In the genomic region with DNA sequence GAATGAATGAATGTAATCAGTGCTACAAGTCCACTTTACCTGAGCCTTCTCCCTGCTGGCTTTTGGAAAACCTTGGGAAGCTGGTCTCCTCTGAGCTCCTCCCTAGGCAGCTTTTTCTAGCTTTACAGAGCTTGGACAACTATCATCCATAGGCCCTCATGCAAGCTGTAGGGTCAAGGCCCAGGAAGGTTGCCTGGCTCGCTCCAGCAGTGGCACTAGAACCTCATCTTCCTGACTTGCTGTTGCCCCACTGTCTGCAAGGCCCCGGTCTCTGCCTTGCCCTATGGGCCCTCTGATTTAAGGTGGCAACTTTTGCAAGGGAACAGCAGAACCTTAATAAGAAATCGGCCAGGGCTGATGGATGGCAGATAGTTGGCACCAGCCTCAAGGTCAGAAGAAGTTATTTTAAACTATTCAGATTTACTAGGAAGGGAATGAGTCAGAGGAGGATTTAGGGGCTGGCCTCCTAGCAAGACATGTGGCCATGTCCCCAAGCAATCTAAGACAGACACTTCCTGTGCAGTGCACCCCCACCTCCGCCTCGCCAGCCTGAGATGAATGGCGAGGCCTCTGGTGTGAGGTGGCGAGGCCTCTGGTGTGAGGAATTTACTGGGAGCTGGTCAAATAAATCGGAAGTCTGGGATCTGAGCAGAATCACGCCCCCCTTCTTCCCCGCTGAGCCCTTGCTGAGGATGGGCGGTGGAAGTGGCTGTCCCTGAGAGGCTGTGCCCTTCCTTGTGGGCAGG, we compare ENCODE assay signal across 19 cellular contexts.
DNase-seq lines count a peak whose midpoint lies in the region; TF ChIP-seq lines count a peak whose summit lies in the region.
"Had no signal": no experiment of that assay in that cellular context is flagged by ENCODE, and none has a peak within 500 bp of the region (broad histone marks: within the 10 kb centered on the region; RNA-seq: fewer than 3 reads in every experiment).

No MANE protein-coding gene starts in this region.

- no peak overlapping the region for H3K4me3 Mint-ChIP-seq in activated T-helper 2 cell treated with anti-CD3 and anti-CD28 coated beads, Interferon-gamma antibody, Interleukin-2, Interleukin-4, amounts not matched to agents 10 μg/mL and 5 μg/mL and 100 μg/mL, durations not matched to agents 14 hours and 24 hours and 36 hours (ENCODE audit: low read depth)
- H3K4me3 Mint-ChIP-seq: natural killer cell had no signal

- H2BK15ac ChIP-seq in mesendoderm (replicated peaks; ENCODE audit: low read depth) = no peak overlapping the region

- H3K9me3 ChIP-seq in testis = no peaks in the 10 kb centered on the region
- H3K9me3 ChIP-seq: SJSA1 had no signal

- no peak overlapping the region for H2BK5ac ChIP-seq in mesendoderm (ENCODE audit: low read length)

- no peak overlapping the region for H3K4ac ChIP-seq in mesendoderm (ENCODE audit: low read depth, low read length)

- H3K27me3 ChIP-seq in mesendoderm (ENCODE audit: insufficient read depth, low read length, poor library complexity) (no peaks in the 10 kb centered on the region), testis (no peaks in the 10 kb centered on the region)

- DNase-seq in AG10803 (ENCODE audit: low read depth) (peak; percentile 9), H4 (ENCODE audit: low spot score) (peak; percentile 67), amniotic epithelial cell (ENCODE audit: low read depth) (peak; percentile 37), mesendoderm (peak; percentile 29), LoVo (ENCODE audit: low spot score) (no peak), mucosa of gallbladder (ENCODE audit: low spot score) (no peak), testis (no peak)
- no peak for DNase-seq in activated T-helper 2 cell treated with anti-CD3 and anti-CD28 coated beads, Interferon-gamma antibody, Interleukin-2, Interleukin-4, amounts not matched to agents 10 μg/mL and 5 μg/mL and 100 μg/mL, durations not matched to agents 14 hours and 24 hours and 36 hours (ENCODE audit: low spot score)
- DNase-seq: activated CD4-positive, alpha-beta T cell treated with anti-CD3 and anti-CD28 coated beads for 4 hours; activated CD8-positive, alpha-beta memory T cell treated with anti-CD3 and anti-CD28 coated beads, Interleukin-2, amount 50 U/mL, for 4 hours; activated naive CD4-positive, alpha-beta T cell treated with Interleukin-2 at 50 U/mL for 16 hours; brain microvascular endothelial cell; COR-L47; GDM1; natural killer cell; NCI-H1930; NCI-H510A; T-helper 9 cell had no signal

- H3K4me3 ChIP-seq in AG10803 (ENCODE audit: low read length) = no peak overlapping the region
- no peak overlapping the region for H3K4me3 ChIP-seq in mesendoderm (ENCODE audit: low read length)
- H3K4me3 ChIP-seq in testis = no peak overlapping the region
- H3K4me3 ChIP-seq: SJSA1 had no signal

- no CpG with 5 or more reads among the region's 11 CpGs for WGBS in mesendoderm (ENCODE audit: extremely low coverage, insufficient coverage, low lambda C conversion rate)
- 63 to 75% methylated on average over 11 of the region's 11 CpGs for WGBS in testis, 2 donors

- H3K9ac ChIP-seq in mesendoderm (ENCODE audit: low read length) = no peak overlapping the region

- no peak overlapping the region for H3K18ac ChIP-seq in mesendoderm (ENCODE audit: low read length)

- no peak overlapping the region for H3K4me2 ChIP-seq in mesendoderm (ENCODE audit: low read length)

- H4K5ac ChIP-seq in mesendoderm (ENCODE audit: low read length) = no peak overlapping the region

- no peak overlapping the region for H2AK5ac ChIP-seq in mesendoderm (ENCODE audit: low read length)

- H3K9me3 Mint-ChIP-seq in activated T-helper 2 cell treated with anti-CD3 and anti-CD28 coated beads, Interferon-gamma antibody, Interleukin-2, Interleukin-4, amounts not matched to agents 10 μg/mL and 5 μg/mL and 100 μg/mL, durations not matched to agents 14 hours and 24 hours and 36 hours = no peaks in the 10 kb centered on the region
- H3K9me3 Mint-ChIP-seq: natural killer cell had no signal

- TF ChIP-seq CTCF in AG10803 (conservative IDR thresholded peaks at IDR 0.05; ENCODE audit: low read length) = no peak
- no peak for TF ChIP-seq CTCF in testis (IDR thresholded peaks at IDR 0.05)

- H3K79me1 ChIP-seq in mesendoderm (ENCODE audit: low read length) = no peaks in the 10 kb centered on the region

- no peaks in the 10 kb centered on the region for H3K79me2 ChIP-seq in mesendoderm (ENCODE audit: control insufficient read depth, insufficient read depth, low read length)

- H4K8ac ChIP-seq in mesendoderm (ENCODE audit: low read depth, low read length) = no peak overlapping the region

- no peaks in the 10 kb centered on the region for H3K36me3 Mint-ChIP-seq in activated T-helper 2 cell treated with anti-CD3 and anti-CD28 coated beads, Interferon-gamma antibody, Interleukin-2, Interleukin-4, amounts not matched to agents 10 μg/mL and 5 μg/mL and 100 μg/mL, durations not matched to agents 14 hours and 24 hours and 36 hours (ENCODE audit: low read depth)
- H3K36me3 Mint-ChIP-seq: natural killer cell had no signal

- H3K27ac Mint-ChIP-seq in activated T-helper 2 cell treated with anti-CD3 and anti-CD28 coated beads, Interferon-gamma antibody, Interleukin-2, Interleukin-4, amounts not matched to agents 10 μg/mL and 5 μg/mL and 100 μg/mL, durations not matched to agents 14 hours and 24 hours and 36 hours = no peak overlapping the region
- H3K27ac Mint-ChIP-seq: natural killer cell had no signal

- no peak overlapping the region for H3K23ac ChIP-seq in mesendoderm (ENCODE audit: low read length)

- no peaks in the 10 kb centered on the region for H3K4me1 Mint-ChIP-seq in activated T-helper 2 cell treated with anti-CD3 and anti-CD28 coated beads, Interferon-gamma antibody, Interleukin-2, Interleukin-4, amounts not matched to agents 10 μg/mL and 5 μg/mL and 100 μg/mL, durations not matched to agents 14 hours and 24 hours and 36 hours (ENCODE audit: low read depth)
- H3K4me1 Mint-ChIP-seq: natural killer cell had no signal

- no peak overlapping the region for H2BK120ac ChIP-seq in mesendoderm (ENCODE audit: low read depth, low read length)

- intact Hi-C loops in activated T-helper 2 cell treated with anti-CD3 and anti-CD28 coated beads, Interferon-gamma antibody, Interleukin-2, Interleukin-4, amounts not matched to agents 10 μg/mL and 5 μg/mL and 100 μg/mL, durations not matched to agents 14 hours and 24 hours and 36 hours (cut with micrococcal nuclease) = no loop called here
- intact Hi-C loops in testis (cut with DNase I; ENCODE audit: low total_unique reads) = no loop called here

- H3K27me3 Mint-ChIP-seq in activated T-helper 2 cell treated with anti-CD3 and anti-CD28 coated beads, Interferon-gamma antibody, Interleukin-2, Interleukin-4, amounts not matched to agents 10 μg/mL and 5 μg/mL and 100 μg/mL, durations not matched to agents 14 hours and 24 hours and 36 hours (ENCODE audit: low read depth) = peaks cover 11% of the 10 kb centered on the region

- H3K4me1 ChIP-seq in mesendoderm (ENCODE audit: control insufficient read depth, low read depth, low read length) (peaks cover 3% of the 10 kb centered on the region), testis (peaks cover 5% of the 10 kb centered on the region)
- H3K4me1 ChIP-seq: SJSA1 had no signal

- no peak for TF ChIP-seq POLR2A in testis (IDR thresholded peaks at IDR 0.05)

- no peak overlapping the region for H3K27ac ChIP-seq in mesendoderm (ENCODE audit: low read depth, low read length)
- no peak overlapping the region for H3K27ac ChIP-seq in testis
- H3K27ac ChIP-seq: brain microvascular endothelial cell, SJSA1 had no signal

- H3K56ac ChIP-seq in mesendoderm (ENCODE audit: low read length) = no peak overlapping the region

- H3K36me3 ChIP-seq in mesendoderm (ENCODE audit: control insufficient read depth, insufficient read depth, low read length) (no peaks in the 10 kb centered on the region), testis (ENCODE audit: low read depth, missing control alignments) (no peaks in the 10 kb centered on the region)
- H3K36me3 ChIP-seq: brain microvascular endothelial cell, SJSA1 had no signal

Comparison
In these comparisons a context has a peak if more than half of its experiments do, and no peak if none do; other contexts are left out.
1. DNase-seq: peak in AG10803 (single experiment), H4 (single experiment), amniotic epithelial cell (single experiment) and mesendoderm (single experiment); none in LoVo (single experiment), activated T-helper 2 cell treated with anti-CD3 and anti-CD28 coated beads, Interferon-gamma antibody, Interleukin-2, Interleukin-4, amounts not matched to agents 10 μg/mL and 5 μg/mL and 100 μg/mL, durations not matched to agents 14 hours and 24 hours and 36 hours (single experiment), mucosa of gallbladder (single experiment) and testis (single experiment).